In the genomic region with DNA sequence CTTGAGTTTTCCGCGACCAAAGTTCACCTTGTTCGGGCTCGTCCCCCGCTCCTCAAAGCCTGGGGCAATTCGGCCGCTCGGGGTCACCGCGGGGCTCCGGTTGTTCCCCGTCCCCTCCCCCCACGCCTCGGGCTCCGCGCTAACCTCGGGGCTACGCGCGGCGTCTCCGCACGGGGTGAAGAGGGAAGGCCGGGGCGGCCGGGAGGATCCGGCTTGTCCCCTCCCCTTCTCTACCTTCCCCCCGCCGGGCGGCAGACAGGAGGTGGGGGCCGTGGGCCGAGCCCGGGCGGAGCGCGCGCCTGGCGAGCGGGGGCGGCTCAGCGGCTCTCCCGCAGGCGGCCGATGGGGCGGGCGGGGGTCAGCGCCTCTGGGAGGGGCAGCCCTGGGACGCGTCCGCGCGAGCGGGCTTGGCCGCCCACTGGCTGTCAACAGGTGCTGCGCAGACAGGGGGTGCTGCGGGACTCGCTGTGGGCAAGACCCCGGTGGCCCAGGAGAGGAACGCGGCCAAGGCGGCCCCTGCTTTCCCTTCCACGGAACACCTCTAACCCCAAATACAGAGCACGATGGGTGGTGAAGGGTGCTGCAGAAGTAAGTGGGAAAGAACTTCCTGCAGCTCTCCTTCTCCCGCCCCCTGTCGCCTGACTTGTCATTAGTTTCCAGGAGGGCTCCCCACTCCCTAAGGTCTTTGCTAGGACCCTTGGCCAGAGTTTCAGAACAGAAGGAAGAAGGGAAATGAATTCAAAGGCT, we compare ENCODE assay signal across 8 cellular contexts.
DNase-seq lines count a peak whose midpoint lies in the region; ATAC-seq and TF ChIP-seq lines count a peak whose summit lies in the region.

A gene with protein sequence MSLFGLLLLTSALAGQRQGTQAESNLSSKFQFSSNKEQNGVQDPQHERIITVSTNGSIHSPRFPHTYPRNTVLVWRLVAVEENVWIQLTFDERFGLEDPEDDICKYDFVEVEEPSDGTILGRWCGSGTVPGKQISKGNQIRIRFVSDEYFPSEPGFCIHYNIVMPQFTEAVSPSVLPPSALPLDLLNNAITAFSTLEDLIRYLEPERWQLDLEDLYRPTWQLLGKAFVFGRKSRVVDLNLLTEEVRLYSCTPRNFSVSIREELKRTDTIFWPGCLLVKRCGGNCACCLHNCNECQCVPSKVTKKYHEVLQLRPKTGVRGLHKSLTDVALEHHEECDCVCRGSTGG (minus strand): TSS at position 177 of the 747 bp plus-strand sequence. CDS start 896 bp downstream, outside the sequence.

- no peaks in the 10 kb centered on the region for H3K79me2 ChIP-seq in OCI-LY3 (ENCODE audit: low read length)

- H3K9ac ChIP-seq in OCI-LY3 (ENCODE audit: low read length): no peak within 1 kb of the TSS

- peaks cover 54% of the 10 kb centered on the region for H3K4me1 ChIP-seq in HAP-1
- peaks cover 17% of the 10 kb centered on the region for H3K4me1 ChIP-seq in OCI-LY3 (ENCODE audit: low read length)

- no peaks in the 10 kb centered on the region for H3K27me3 ChIP-seq in HAP-1 (ENCODE audit: low read depth)
- no peaks in the 10 kb centered on the region for H3K27me3 ChIP-seq in OCI-LY3 (ENCODE audit: low read depth, low read length)

- no peak for ATAC-seq in GM19467 (IDR thresholded peaks at IDR 0.05; ENCODE audit: unreplicated experiment)

- in situ Hi-C loops in HAP-1 (cut with MboI; ENCODE audit: low sequenced_read_pairs): loop anchor here (25.0 kb wide), 1 partner anchor 284 kb away; no protein-coding TSS in a partner anchor

- DNase-seq in CD1c-positive myeloid dendritic cell (ENCODE audit: extremely low spot score) (peak; percentile 77), HAP-1 (ENCODE audit: low spot score in 2 of 2) (peak; percentile 78 to 91), cardiac fibroblast (ENCODE audit: low read depth in 2 of 2) (peak; percentile 74 to 78), retina (peak; percentile 83), SHP77 treated with DMSO at 0.1 percent for 48 hours (lab: John Stamatoyannopoulos, UW) (no peak)

- peak within 1 kb of the TSS; percentile 21 for H3K4me2 ChIP-seq in OCI-LY3 (ENCODE audit: low read length)

- H4K20me1 ChIP-seq in OCI-LY3 (ENCODE audit: insufficient read depth, low read length): no peaks in the 10 kb centered on the region

- H3K4me3 ChIP-seq in HAP-1 (peak within 1 kb of the TSS; percentile 61), OCI-LY3 (ENCODE audit: low read length) (no peak within 1 kb of the TSS), cardiac fibroblast (replicated peaks in 1 of 2; ENCODE audit: low read depth in 2 of 2, low read length in 2 of 2) (peak within 1 kb of the TSS; percentile 61 to 90), iPS-18c (ENCODE audit: insufficient read depth, low read depth, low read length) (peak within 1 kb of the TSS; percentile 76)

- H3K9me3 ChIP-seq in HAP-1 (no peaks in the 10 kb centered on the region), OCI-LY3 (ENCODE audit: insufficient read depth, low read length) (no peaks in the 10 kb centered on the region), iPS-18c (ENCODE audit: control insufficient read depth, insufficient read depth, low read length) (no peaks in the 10 kb centered on the region)

- H2AFZ ChIP-seq in OCI-LY3 (ENCODE audit: low read depth, low read length): peak within 1 kb of the TSS; percentile 57

- H3K36me3 ChIP-seq in HAP-1 (replicated peaks) (no peaks in the 10 kb centered on the region), OCI-LY3 (replicated peaks; ENCODE audit: low read depth, low read length) (peaks cover 3% of the 10 kb centered on the region)

- TF ChIP-seq CTCF in OCI-LY3 (IDR thresholded peaks at IDR 0.05; ENCODE audit: low read depth, low read length): no peak
- peak; percentile 38 for TF ChIP-seq CTCF in cardiac fibroblast (IDR thresholded peaks at IDR 0.05; ENCODE audit: low read depth, low read length)

- no peak within 1 kb of the TSS for H3K27ac ChIP-seq in OCI-LY3 (ENCODE audit: low read length)
